18 cellular contexts compared by ENCODE assay signal in genomic region chr2:123128951-123129350, GRCh38.
"Had no signal": no experiment of that assay in that cellular context is flagged by ENCODE, and none has a peak within 500 bp of the region (broad histone marks: within the 10 kb centered on the region; RNA-seq: fewer than 3 reads in every experiment).

No MANE protein-coding gene starts in this region.

- H3K4me2 ChIP-seq: SK-N-SH had no signal

- H3K9ac ChIP-seq: SK-N-SH had no signal

- H3K27ac ChIP-seq: RWPE1 had no signal

- DNase-seq: KBM-7; MV-4-11; NCI-H1048; NCI-H1105; NCI-H1436; NCI-H187; NCI-H2029; NCI-H2081 treated with DMSO at 0.1 percent for 48 hours; NCI-H2227 treated with DMSO at 0.1 percent for 48 hours; NCI-H524; NCI-H526 treated with DMSO at 0.1 percent for 48 hours; NCI-H748 treated with DMSO at 0.1 percent for 48 hours; NK-92 treated with Interleukin-12 subunit alpha and Interleukin-12 subunit beta, amount 100 ng/mL, for 24 hours; PC-3; SHP77; SK-N-SH; SW 1271 had no signal
